ENCODE assay signal across 14 cellular contexts in genomic region chr2:166573393-166573792, GRCh38.
DNase-seq lines count a peak whose midpoint lies in the region; ATAC-seq, FAIRE-seq and TF ChIP-seq lines count a peak whose summit lies in the region.
"Had no signal": no experiment of that assay in that cellular context is flagged by ENCODE, and none has a peak within 500 bp of the region (broad histone marks: within the 10 kb centered on the region; RNA-seq: fewer than 3 reads in every experiment).

No MANE protein-coding gene starts in this region.

- H3K56ac ChIP-seq in H1 (replicated peaks; ENCODE audit: insufficient read length, low read depth, low read length): no peak overlapping the region

- H2AK5ac ChIP-seq in H1 (ENCODE audit: low read depth, low read length) (no peak overlapping the region), mesenchymal stem cell (ENCODE audit: low read length, severe bottlenecking) (no peak overlapping the region)

- no peak for TF ChIP-seq EP300 in H1 (IDR thresholded peaks at IDR 0.05; ENCODE audit: borderline replicate concordance in 1 of 2, low read depth in 2 of 2, low read length in 2 of 2)

- H3K4ac ChIP-seq in H1 (replicated peaks; ENCODE audit: insufficient read length, low read depth, low read length) (no peak overlapping the region), mesenchymal stem cell (ENCODE audit: low read depth in 1 of 2, low read length in 2 of 2) (no peak overlapping the region)

- H3K79me1 ChIP-seq in H1 (ENCODE audit: low read depth, low read length) (no peaks in the 10 kb centered on the region), mesenchymal stem cell (replicated peaks; ENCODE audit: low read length, poor library complexity, severe bottlenecking) (no peaks in the 10 kb centered on the region)

- TF ChIP-seq RAD21 in H1 (IDR thresholded peaks at IDR 0.05 in 1 of 2, conservative IDR thresholded peaks at IDR 0.05 in 1 of 2; ENCODE audit: low read depth in 2 of 2, low read length in 2 of 2): no peak

- H2BK12ac ChIP-seq in H1 (ENCODE audit: low read depth, low read length): no peak overlapping the region
- no peak overlapping the region for H2BK12ac ChIP-seq in mesenchymal stem cell (ENCODE audit: low read length in 2 of 2)

- H4K20me1 ChIP-seq in H1 (replicated peaks in 1 of 2; ENCODE audit: control insufficient read depth in 1 of 2, insufficient read depth in 2 of 2, low read length in 2 of 2): no peaks in the 10 kb centered on the region

- intact Hi-C loops in head of caudate nucleus (cut with DNase I): no loop called here

- H3K9me3 ChIP-seq in H1 (ENCODE audit: insufficient read depth in 2 of 2, low read depth in 1 of 2, low read length in 1 of 2) (no peaks in the 10 kb centered on the region), mesenchymal stem cell (ENCODE audit: control insufficient read depth, low read length) (no peaks in the 10 kb centered on the region)
- H3K9me3 ChIP-seq: left lung, testis had no signal

- CTCF ChIA-PET in H1 (lab: Charles Lee; ENCODE audit: partially characterized antibody): no interaction called here

- H2BK120ac ChIP-seq in H1 (replicated peaks; ENCODE audit: low read depth, low read length) (no peak overlapping the region), mesenchymal stem cell (ENCODE audit: low read depth, low read length) (no peak overlapping the region)

- no peaks in the 10 kb centered on the region for H3K23me2 ChIP-seq in H1 (ENCODE audit: low read depth, low read length)

- DNase-seq in COLO829 (ENCODE audit: low spot score) (peak; percentile 4), NCI-H226 (peak; percentile 76), H1 (ENCODE audit: low read depth in 1 of 2, low spot score in 2 of 2) (peak in 1 of 2 experiments; percentile 25), mesenchymal stem cell (peak; percentile 56), GM20000 (ENCODE audit: low spot score) (no peak), head of caudate nucleus (no peak)
- DNase-seq in stimulated activated naive CD4-positive, alpha-beta T cell (lab: John Stamatoyannopoulos, UW): no peak
- DNase-seq: activated CD8-positive, alpha-beta memory T cell treated with anti-CD3 and anti-CD28 coated beads, Interleukin-2, amount 50 U/mL, for 48 hours; KG1; left lung; RPMI8226; testis had no signal

- WGBS in H1 (ENCODE audit: extremely low coverage in 1 of 2, insufficient coverage in 1 of 2, insufficient read length in 1 of 2, insufficient replicate concordance in 2 of 2, low coverage in 1 of 2, low lambda C conversion rate in 2 of 2, missing lambda C conversion rate in 1 of 2), 2 experiments: 41% methylated on average over 3 of the region's 3 CpGs; no CpG with 5 or more reads in 1 of the 2 experiments
- WGBS in mesenchymal stem cell: no CpG with 5 or more reads among the region's 3 CpGs

- H3K36me3 ChIP-seq in H1 (ENCODE audit: control insufficient read depth in 2 of 4, insufficient read depth in 4 of 4, low read length in 3 of 4) (no peaks in the 10 kb centered on the region), mesenchymal stem cell (ENCODE audit: control insufficient read depth in 1 of 2, insufficient read depth in 2 of 2, low read depth in 1 of 2, low read length in 2 of 2) (no peaks in the 10 kb centered on the region)
- H3K36me3 ChIP-seq: left lung had no signal

- H2BK15ac ChIP-seq in H1 (ENCODE audit: low read length): no peak overlapping the region
- H2BK15ac ChIP-seq in mesenchymal stem cell (ENCODE audit: low read depth, poor library complexity, severe bottlenecking): no peak overlapping the region

- H2AFZ ChIP-seq in H1 (ENCODE audit: low read length): peak overlapping the region; percentile 20; the same call in 1 of the 2 replicates
- peak overlapping the region; percentile 63 for H2AFZ ChIP-seq in mesenchymal stem cell (ENCODE audit: low read depth, low read length)

- no peak overlapping the region for H4K5ac ChIP-seq in H1 (ENCODE audit: insufficient read length, low read depth, low read length)

- H3K9ac ChIP-seq in H1 (replicated peaks in 1 of 4; ENCODE audit: extremely low read depth in 1 of 4, low read depth in 3 of 4, low read length in 3 of 4) (no peak overlapping the region), mesenchymal stem cell (ENCODE audit: low read length) (no peak overlapping the region)

- H2BK20ac ChIP-seq in H1 (ENCODE audit: low read length): no peak overlapping the region

- H3K27me3 ChIP-seq in H1 (replicated peaks in 1 of 4; ENCODE audit: control insufficient read depth in 3 of 4, extremely low read depth in 1 of 4, insufficient read depth in 3 of 4, low read length in 3 of 4) (peaks cover 0 to under 1% (median 0%) of the 10 kb centered on the region in 4 experiments; a peak in 1 of 7 replicates), mesenchymal stem cell (ENCODE audit: control insufficient read depth in 1 of 2, insufficient read depth in 1 of 2, low read length in 2 of 2) (no peaks in the 10 kb centered on the region)
- H3K27me3 ChIP-seq: left lung, testis had no signal

- H3K23ac ChIP-seq in H1 (ENCODE audit: insufficient read length) (no peak overlapping the region), mesenchymal stem cell (ENCODE audit: low read length in 2 of 2) (no peak overlapping the region)

- H3K18ac ChIP-seq in H1 (ENCODE audit: extremely low read depth, low read length): no peak overlapping the region
- no peak overlapping the region for H3K18ac ChIP-seq in mesenchymal stem cell (ENCODE audit: low read depth in 1 of 2, low read length in 2 of 2)

- no peak for TF ChIP-seq POLR2A in H1 (IDR thresholded peaks at IDR 0.05; ENCODE audit: control extremely low read depth in 1 of 2, low read depth in 2 of 2, low read length in 2 of 2)

- POLR2A ChIA-PET in H1 (lab: Charles Lee; ENCODE audit: partially characterized antibody): no interaction called here

- no peak overlapping the region for H3K27ac ChIP-seq in H1 (ENCODE audit: low read depth, low read length)
- H3K27ac ChIP-seq in mesenchymal stem cell (ENCODE audit: low read length, poor library complexity, severe bottlenecking): no peak overlapping the region
- H3K27ac ChIP-seq: left lung, testis had no signal

- no peak overlapping the region for H4K91ac ChIP-seq in H1 (replicated peaks; ENCODE audit: insufficient read length, low read length)
- no peak overlapping the region for H4K91ac ChIP-seq in mesenchymal stem cell (ENCODE audit: low read length)

- H3K4me2 ChIP-seq in H1 (ENCODE audit: insufficient read depth in 1 of 2, low read depth in 2 of 2, low read length in 2 of 2): peak overlapping the region; percentile 24 to 33; a peak in 2 of 4 replicates
- no peak overlapping the region for H3K4me2 ChIP-seq in mesenchymal stem cell (ENCODE audit: low read length, poor library complexity, severe bottlenecking)

- no peak overlapping the region for H3K4me3 ChIP-seq in H1 (ENCODE audit: extremely low read depth in 1 of 4, insufficient read depth in 2 of 4, low read depth in 3 of 4, low read length in 4 of 4)
- peak overlapping the region in 1 of 2 experiments; percentile 18 for H3K4me3 ChIP-seq in mesenchymal stem cell (ENCODE audit: insufficient read depth in 1 of 2, low read depth in 1 of 2, low read length in 2 of 2)
- H3K4me3 ChIP-seq: left lung, testis had no signal

- H2BK5ac ChIP-seq in H1 (ENCODE audit: low read depth, low read length) (no peak overlapping the region), mesenchymal stem cell (ENCODE audit: low read depth, low read length, poor library complexity, severe bottlenecking) (no peak overlapping the region)

- H3K79me2 ChIP-seq in H1 (ENCODE audit: control insufficient read depth in 1 of 2, insufficient read depth in 2 of 2, low read length in 2 of 2): no peaks in the 10 kb centered on the region

- H4K8ac ChIP-seq in H1 (ENCODE audit: extremely low read depth, insufficient read depth, low read length): no peak overlapping the region
- no peak overlapping the region for H4K8ac ChIP-seq in mesenchymal stem cell (ENCODE audit: low read length)

- H3K4me1 ChIP-seq in H1 (replicated peaks in 1 of 4; ENCODE audit: control insufficient read depth in 3 of 4, insufficient read depth in 4 of 4, low read length in 3 of 4) (peaks cover 0 to 2% (median 0%) of the 10 kb centered on the region in 4 experiments; a peak in 1 of 7 replicates), mesenchymal stem cell (ENCODE audit: control insufficient read depth, insufficient read depth, low read depth, low read length) (no peaks in the 10 kb centered on the region)
- H3K4me1 ChIP-seq: left lung, testis had no signal

- ATAC-seq in HG02642 (IDR thresholded peaks at IDR 0.05; ENCODE audit: poor library complexity, unreplicated experiment): no peak
- ATAC-seq: left lung had no signal

- TF ChIP-seq CTCF in H1 (IDR thresholded peaks at IDR 0.05; ENCODE audit: control extremely low read depth in 1 of 3, insufficient read depth in 1 of 3, low read depth in 1 of 3, low read length in 3 of 3) (no peak), GM20000 (IDR thresholded peaks at IDR 0.05; ENCODE audit: extremely low read depth, missing control alignments) (no peak)

- H3K14ac ChIP-seq in H1 (ENCODE audit: insufficient read length) (no peak overlapping the region), mesenchymal stem cell (ENCODE audit: low read length in 2 of 2) (no peak overlapping the region)

- FAIRE-seq in H1 (lab: Jason Lieb, UNC): peak; percentile 88
- FAIRE-seq: endothelial cell of umbilical vein had no signal

TF ChIP-seq in H1, 55 proteins besides CTCF, POLR2A, EP300 and RAD21:
- TF ChIP-seq YY1 (IDR thresholded peaks at IDR 0.05; ENCODE audit: low read depth, low read length): 0 out of 2 replicates have a peak, but pooled peaks have one; percentile 13
- TF ChIP-seq FOSL1 (IDR thresholded peaks at IDR 0.05; ENCODE audit: insufficient read depth, low read depth, low read length): no peak
- no peak for TF ChIP-seq TCF12 (IDR thresholded peaks at IDR 0.05; ENCODE audit: low read depth, low read length)
- no peak for TF ChIP-seq TBP (IDR thresholded peaks at IDR 0.05; ENCODE audit: low read depth, low read length)
- TF ChIP-seq EGR1 (IDR thresholded peaks at IDR 0.05; ENCODE audit: borderline replicate concordance, low read depth, low read length): 0 out of 2 replicates have a peak, but pooled peaks have one; percentile 19
- 0 out of 2 replicates have a peak, but pooled peaks have one; percentile 13 for TF ChIP-seq BACH1 (IDR thresholded peaks at IDR 0.05; ENCODE audit: low read length)
- peak; percentile 20; the same call in 1 of the 2 replicates for TF ChIP-seq JUND (IDR thresholded peaks at IDR 0.05; ENCODE audit: low read length)
- TF ChIP-seq, protein P1, sequence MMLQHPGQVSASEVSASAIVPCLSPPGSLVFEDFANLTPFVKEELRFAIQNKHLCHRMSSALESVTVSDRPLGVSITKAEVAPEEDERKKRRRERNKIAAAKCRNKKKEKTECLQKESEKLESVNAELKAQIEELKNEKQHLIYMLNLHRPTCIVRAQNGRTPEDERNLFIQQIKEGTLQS (IDR thresholded peaks at IDR 0.05; ENCODE audit: insufficient read depth, low read depth, low read length): no peak
- TF ChIP-seq TAF1 (IDR thresholded peaks at IDR 0.05; ENCODE audit: low read depth, low read length): no peak

Comparison
In these comparisons a context has a peak if more than half of its experiments do, and no peak if none do; other contexts are left out.
1. DNase-seq: peak in COLO829 (single experiment), NCI-H226 (single experiment) and mesenchymal stem cell (single experiment); none in stimulated activated naive CD4-positive, alpha-beta T cell (0 of 6), GM20000 (single experiment) and head of caudate nucleus (0 of 42).